ENCODE assay signal across 8 cellular contexts in genomic region chr6:46848684-46849360, GRCh38.
DNase-seq lines count a peak whose midpoint lies in the region; ATAC-seq and TF ChIP-seq lines count a peak whose summit lies in the region.

No MANE protein-coding gene starts in this region.

- peak overlapping the region; percentile 28 for H3K4me3 ChIP-seq in choroid plexus epithelial cell (ENCODE audit: low read depth, low read length)

- H3K27ac ChIP-seq in 22Rv1: no peak overlapping the region

- ATAC-seq in GM18498 (IDR thresholded peaks at IDR 0.05; ENCODE audit: unreplicated experiment) (peak; percentile 92), HG02981 (IDR thresholded peaks at IDR 0.05; ENCODE audit: unreplicated experiment) (peak; percentile 96)

- peak; percentile 94 for TF ChIP-seq CTCF in 22Rv1 (IDR thresholded peaks at IDR 0.05)
- peak; percentile 88 for TF ChIP-seq CTCF in choroid plexus epithelial cell (conservative IDR thresholded peaks at IDR 0.05; ENCODE audit: low read depth, low read length)

- peak; percentile 66 for DNase-seq in NCI-H2196 treated with DMSO at 0.1 percent for 48 hours (lab: John Stamatoyannopoulos, UW; ENCODE audit: unreplicated experiment)
- peak; percentile 38 to 53 for DNase-seq in activated CD4-positive, alpha-beta T cell treated with anti-CD3 and anti-CD28 coated beads for 24 hours (ENCODE audit: low read depth in 2 of 2)
- DNase-seq in choroid plexus epithelial cell (ENCODE audit: low read depth): peak; percentile 80
- DNase-seq in kidney tubule cell (ENCODE audit: low spot score): peak; percentile 87
- peak; percentile 59 for DNase-seq in stimulated activated CD4-positive, alpha-beta T cell treated with anti-CD3 and anti-CD28 coated beads, Interleukin-1b, Interleukin-23, amount 100 ng/mL, for 48 hours
